ENCODE assay signal across 21 cellular contexts in the genomic region with DNA sequence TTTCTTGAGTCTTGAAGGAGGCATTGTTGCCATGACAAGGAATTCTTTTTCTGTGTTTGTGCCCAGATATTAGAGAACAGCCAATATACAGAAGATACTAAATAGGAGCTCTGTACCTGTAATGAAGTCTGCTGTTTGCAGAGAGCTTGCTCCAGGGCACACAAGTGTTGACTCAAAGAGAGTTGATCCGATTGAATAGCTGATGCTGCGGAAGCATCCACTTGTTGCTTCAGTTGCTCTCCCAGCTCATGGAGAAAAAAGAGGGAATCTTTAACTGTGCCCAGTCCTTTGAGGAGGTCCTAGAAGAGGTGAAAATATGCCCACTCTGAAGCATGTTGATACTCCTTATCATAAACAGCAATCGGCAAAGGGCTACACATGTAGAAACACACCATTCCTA.
"Had no signal": no experiment of that assay in that cellular context is flagged by ENCODE, and none has a peak within 500 bp of the region (broad histone marks: within the 10 kb centered on the region; RNA-seq: fewer than 3 reads in every experiment).

No MANE protein-coding gene starts in this region.

- H3K27ac Mint-ChIP-seq: activated CD4-positive, alpha-beta memory T cell treated with anti-CD3 and anti-CD28 coated beads, Interleukin-2, amount 10 ng/mL, durations not matched to agents 7 days and 5 days; activated CD4-positive, alpha-beta T cell treated with anti-CD3 and anti-CD28 coated beads, Interleukin-2, amount 10 ng/mL, durations not matched to agents 24 days and 14 days; activated naive CD4-positive, alpha-beta T cell treated with anti-CD3 and anti-CD28 coated beads, Interleukin-2, amount 50 U/mL, for 24 hours; naive B cell; stimulated activated naive CD8-positive, alpha-beta T cell treated with anti-CD3 and anti-CD28 coated beads, Interleukin-15, amount 100 ng/mL, for 72 hours had no signal

- DNase-seq: activated CD4-positive, alpha-beta memory T cell treated with anti-CD3 and anti-CD28 coated beads, Interleukin-2, amount 10 ng/mL, durations not matched to agents 7 days and 5 days; activated CD4-positive, alpha-beta T cell treated with anti-CD3 and anti-CD28 coated beads, Interleukin-2, amount 10 ng/mL, durations not matched to agents 24 days and 14 days; activated gamma-delta T cell treated with Interleukin-2 at 50 U/mL for 16 hours; anterior cingulate cortex; body of pancreas; heart left ventricle; lower lobe of right lung; mesendoderm; naive B cell; posterior cingulate gyrus; right lobe of liver; stimulated activated CD4-positive, alpha-beta T cell treated with anti-CD3 and anti-CD28 coated beads, Interleukin-1b, Interleukin-23, amount 100 ng/mL, for 48 hours; stimulated activated naive CD8-positive, alpha-beta T cell treated with anti-CD3 and anti-CD28 coated beads, Interleukin-15, amount 100 ng/mL, for 72 hours; T1000; tibial artery had no signal

- H3K4me3 ChIP-seq: body of pancreas, gastroesophageal sphincter, heart left ventricle, lower lobe of right lung, right lobe of liver, skin epidermis, tibial artery had no signal

- H3K4me3 Mint-ChIP-seq: activated CD4-positive, alpha-beta memory T cell treated with anti-CD3 and anti-CD28 coated beads, Interleukin-2, amount 10 ng/mL, durations not matched to agents 7 days and 5 days; activated CD4-positive, alpha-beta T cell treated with anti-CD3 and anti-CD28 coated beads, Interleukin-2, amount 10 ng/mL, durations not matched to agents 24 days and 14 days; activated naive CD4-positive, alpha-beta T cell treated with anti-CD3 and anti-CD28 coated beads, Interleukin-2, amount 50 U/mL, for 24 hours; naive B cell; neural crest cell; stimulated activated naive CD8-positive, alpha-beta T cell treated with anti-CD3 and anti-CD28 coated beads, Interleukin-15, amount 100 ng/mL, for 72 hours had no signal

- H3K9me3 Mint-ChIP-seq: activated naive CD4-positive, alpha-beta T cell treated with anti-CD3 and anti-CD28 coated beads, Interleukin-2, amount 50 U/mL, for 24 hours had no signal

- ATAC-seq: activated CD4-positive, CD25-positive, alpha-beta regulatory T cell treated with anti-CD3 and anti-CD28 coated beads, Interleukin-2, amount 50 U/mL, for 24 hours; body of pancreas; gastroesophageal sphincter; heart left ventricle; left lobe of liver; lower lobe of right lung; right lobe of liver; stimulated activated naive CD8-positive, alpha-beta T cell treated with anti-CD3 and anti-CD28 coated beads, Interleukin-15, amount 100 ng/mL, for 72 hours had no signal

- H3K4me1 Mint-ChIP-seq: activated CD4-positive, alpha-beta memory T cell treated with anti-CD3 and anti-CD28 coated beads, Interleukin-2, amount 10 ng/mL, durations not matched to agents 7 days and 5 days; activated CD4-positive, alpha-beta T cell treated with anti-CD3 and anti-CD28 coated beads, Interleukin-2, amount 10 ng/mL, durations not matched to agents 24 days and 14 days; activated naive CD4-positive, alpha-beta T cell treated with anti-CD3 and anti-CD28 coated beads, Interleukin-2, amount 50 U/mL, for 24 hours; naive B cell; stimulated activated naive CD8-positive, alpha-beta T cell treated with anti-CD3 and anti-CD28 coated beads, Interleukin-15, amount 100 ng/mL, for 72 hours had no signal

- H3K27me3 Mint-ChIP-seq: activated CD4-positive, alpha-beta memory T cell treated with anti-CD3 and anti-CD28 coated beads, Interleukin-2, amount 10 ng/mL, durations not matched to agents 7 days and 5 days; activated CD4-positive, alpha-beta T cell treated with anti-CD3 and anti-CD28 coated beads, Interleukin-2, amount 10 ng/mL, durations not matched to agents 24 days and 14 days; activated naive CD4-positive, alpha-beta T cell treated with anti-CD3 and anti-CD28 coated beads, Interleukin-2, amount 50 U/mL, for 24 hours; naive B cell; stimulated activated naive CD8-positive, alpha-beta T cell treated with anti-CD3 and anti-CD28 coated beads, Interleukin-15, amount 100 ng/mL, for 72 hours had no signal
